9 cellular contexts compared by ENCODE assay signal in the genomic region with DNA sequence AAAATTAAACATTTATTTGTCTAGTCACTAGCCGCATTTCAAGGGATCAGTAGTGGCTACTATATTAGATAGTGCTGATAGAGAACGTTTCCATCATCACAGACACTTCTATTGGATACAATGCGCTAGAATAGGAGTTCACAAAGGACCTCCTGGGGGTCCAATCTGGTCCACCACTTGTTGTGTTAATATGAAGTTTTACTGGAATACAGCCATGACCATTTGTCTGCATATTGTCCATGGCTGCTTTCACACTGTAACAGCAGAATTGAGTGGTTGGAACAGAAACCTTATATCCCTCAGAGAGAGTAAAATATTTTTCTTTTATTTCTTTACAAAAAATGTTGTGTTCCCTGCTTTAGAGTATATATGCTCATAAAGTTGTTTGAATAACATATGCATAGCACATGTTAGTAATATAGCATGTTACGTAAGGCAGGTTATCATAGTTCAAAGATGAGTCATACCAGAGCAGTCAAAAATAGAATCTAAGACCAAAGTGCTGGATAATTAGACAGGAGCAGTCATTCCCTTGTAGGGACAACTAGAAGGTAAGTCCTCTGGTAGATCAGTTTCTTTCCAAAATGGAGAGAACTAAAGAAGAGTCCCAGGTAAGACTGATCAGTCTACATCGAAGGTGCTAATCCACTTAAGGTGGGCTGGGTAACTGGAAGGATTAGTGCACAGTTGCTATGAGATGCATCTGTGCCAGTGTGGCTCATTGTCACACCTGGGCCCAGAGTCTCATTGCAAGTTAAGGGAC. TPM values are rescaled to one million over a fixed set of nuclear protein-coding genes. Genes with fewer than 3 reads are reported as not detected.
DNase-seq lines count a peak whose midpoint lies in the region; ATAC-seq, FAIRE-seq and TF ChIP-seq lines count a peak whose summit lies in the region.
"Had no signal": no experiment of that assay in that cellular context is flagged by ENCODE, and none has a peak within 500 bp of the region (broad histone marks: within the 10 kb centered on the region; RNA-seq: fewer than 3 reads in every experiment).

No MANE protein-coding gene starts in this region.

- peaks cover 23% of the 10 kb centered on the region for H3K4me1 Mint-ChIP-seq in endodermal cell

- peaks cover 11% of the 10 kb centered on the region for H3K36me3 Mint-ChIP-seq in endodermal cell (ENCODE audit: low read depth)

- DNase-seq in DMS 273 (lab: John Stamatoyannopoulos, UW; ENCODE audit: unreplicated experiment) (peak; percentile 86), body of pancreas (no peak), mesenchymal stem cell (peak; percentile 67), retina (no peak), endodermal cell (no peak), GM12891 (ENCODE audit: insufficient read length, low spot score) (no peak)
- no peak for DNase-seq in stimulated activated CD4-positive, alpha-beta T cell treated with anti-CD3 and anti-CD28 coated beads, Interleukin-15, amount 100 ng/mL, for 24 hours
- DNase-seq: stimulated activated CD4-positive, alpha-beta T cell treated with anti-CD3 and anti-CD28 coated beads, Interleukin-2, amount 100 ng/mL, for 48 hours had no signal

- peak overlapping the region; percentile 23; the same call in 1 of the 2 replicates for H3K4me2 ChIP-seq in KMS-11
- no peak overlapping the region for H3K4me2 ChIP-seq in mesenchymal stem cell (ENCODE audit: low read length, poor library complexity, severe bottlenecking)

- H2AFZ ChIP-seq in KMS-11 (ENCODE audit: low read depth) (no peak overlapping the region), mesenchymal stem cell (ENCODE audit: low read depth, low read length) (no peak overlapping the region)

- no peak for TF ChIP-seq POLR2A in body of pancreas (IDR thresholded peaks at IDR 0.05)
- TF ChIP-seq POLR2A in GM12891 (IDR thresholded peaks at IDR 0.05; ENCODE audit: low read depth, low read length) = no peak

- H3K79me2 ChIP-seq in KMS-11 (ENCODE audit: insufficient read depth, low read depth) = peaks cover 96% of the 10 kb centered on the region

- H2BK12ac ChIP-seq in mesenchymal stem cell (ENCODE audit: low read length in 2 of 2) = no peak overlapping the region

- TF ChIP-seq CTCF in KMS-11 (conservative IDR thresholded peaks at IDR 0.05; ENCODE audit: low read depth, low read length) (no peak), body of pancreas (IDR thresholded peaks at IDR 0.05) (no peak), endodermal cell (conservative IDR thresholded peaks at IDR 0.05) (no peak)

- no peak overlapping the region for H2AK5ac ChIP-seq in mesenchymal stem cell (ENCODE audit: low read length, severe bottlenecking)

- H3K27me3 ChIP-seq in KMS-11 (ENCODE audit: insufficient read depth, low read depth) = no peaks in the 10 kb centered on the region
- H3K27me3 ChIP-seq in body of pancreas = no peaks in the 10 kb centered on the region
- H3K27me3 ChIP-seq in mesenchymal stem cell (ENCODE audit: control insufficient read depth in 1 of 2, insufficient read depth in 1 of 2, low read length in 2 of 2) = no peaks in the 10 kb centered on the region
- no peaks in the 10 kb centered on the region for H3K27me3 ChIP-seq in endodermal cell (ENCODE audit: control insufficient read depth, insufficient read depth, low read length, poor library complexity, severe bottlenecking)

- no peak overlapping the region for H4K91ac ChIP-seq in mesenchymal stem cell (ENCODE audit: low read length)

- no peak overlapping the region for H3K23ac ChIP-seq in mesenchymal stem cell (ENCODE audit: low read length in 2 of 2)

- no peaks in the 10 kb centered on the region for H3K9me3 Mint-ChIP-seq in endodermal cell

- intact Hi-C loops in body of pancreas (cut with DNase I) = no loop called here

- H3K18ac ChIP-seq in mesenchymal stem cell (ENCODE audit: low read depth in 1 of 2, low read length in 2 of 2) = peak overlapping the region in 1 of 2 experiments; percentile 59

- H3K9me3 ChIP-seq in body of pancreas (no peaks in the 10 kb centered on the region), mesenchymal stem cell (ENCODE audit: control insufficient read depth, low read length) (no peaks in the 10 kb centered on the region), endodermal cell (ENCODE audit: control insufficient read depth, low read length) (peaks cover 4% of the 10 kb centered on the region)

- 64 to 66% methylated on average over 5 of the region's 5 CpGs for WGBS in body of pancreas, 2 donors
- WGBS in mesenchymal stem cell = 70% methylated on average over 4 of the region's 5 CpGs
- 87 to 97% methylated on average over 3 to 5 of the region's 5 CpGs for WGBS in endodermal cell (ENCODE audit: insufficient coverage in 1 of 2, insufficient read length in 1 of 2), 2 experiments

- no peak overlapping the region for H3K4ac ChIP-seq in mesenchymal stem cell (ENCODE audit: low read depth in 1 of 2, low read length in 2 of 2)

- peaks cover 6% of the 10 kb centered on the region; the same call in 1 of the 2 replicates for H3K36me3 ChIP-seq in KMS-11 (ENCODE audit: insufficient read depth)
- H3K36me3 ChIP-seq in body of pancreas (replicated peaks in 1 of 2; ENCODE audit: insufficient read depth in 1 of 2, low read depth in 2 of 2) = no peaks in the 10 kb centered on the region
- peaks cover 0 to 10% of the 10 kb centered on the region in 2 experiments for H3K36me3 ChIP-seq in mesenchymal stem cell (ENCODE audit: control insufficient read depth in 1 of 2, insufficient read depth in 2 of 2, low read depth in 1 of 2, low read length in 2 of 2)
- H3K36me3 ChIP-seq in endodermal cell (ENCODE audit: control insufficient read depth, insufficient read depth, low read length) = peaks cover 8% of the 10 kb centered on the region

- no peak overlapping the region for H3K4me3 Mint-ChIP-seq in endodermal cell

- no peaks in the 10 kb centered on the region for H3K27me3 Mint-ChIP-seq in endodermal cell (ENCODE audit: insufficient read depth)

- H3K27ac ChIP-seq in KMS-11 = no peak overlapping the region
- peak overlapping the region in 1 of 4 donors; percentile 28 for H3K27ac ChIP-seq in body of pancreas
- no peak overlapping the region for H3K27ac ChIP-seq in mesenchymal stem cell (ENCODE audit: low read length, poor library complexity, severe bottlenecking)
- H3K27ac ChIP-seq in endodermal cell (ENCODE audit: low read depth, low read length) = no peak overlapping the region

- no peak overlapping the region for H3K14ac ChIP-seq in mesenchymal stem cell (ENCODE audit: low read length in 2 of 2)

- H3K79me1 ChIP-seq in mesenchymal stem cell (replicated peaks; ENCODE audit: low read length, poor library complexity, severe bottlenecking) = peaks cover 12% of the 10 kb centered on the region

- H3K4me1 ChIP-seq in KMS-11 (ENCODE audit: low read depth, poor library complexity, severe bottlenecking) = peaks cover 52% of the 10 kb centered on the region
- peaks cover 23% of the 10 kb centered on the region for H3K4me1 ChIP-seq in body of pancreas
- peaks cover 2% of the 10 kb centered on the region for H3K4me1 ChIP-seq in mesenchymal stem cell (ENCODE audit: control insufficient read depth, insufficient read depth, low read depth, low read length)
- H3K4me1 ChIP-seq in endodermal cell (ENCODE audit: control insufficient read depth, insufficient read depth, low read length) = peaks cover 6% of the 10 kb centered on the region

- no peak overlapping the region for H3K27ac Mint-ChIP-seq in endodermal cell

- H3K4me3 ChIP-seq in KMS-11 (IDR thresholded peaks at IDR 0.05; ENCODE audit: insufficient read depth, low read depth, low read length) = no peak overlapping the region
- H3K4me3 ChIP-seq in body of pancreas = no peak overlapping the region
- peak overlapping the region in 1 of 2 experiments; percentile 36 for H3K4me3 ChIP-seq in mesenchymal stem cell (ENCODE audit: insufficient read depth in 1 of 2, low read depth in 1 of 2, low read length in 2 of 2)
- H3K4me3 ChIP-seq in endodermal cell (ENCODE audit: low read length) = no peak overlapping the region

- no peak overlapping the region for H3K9ac ChIP-seq in KMS-11
- H3K9ac ChIP-seq in mesenchymal stem cell (ENCODE audit: low read length) = no peak overlapping the region
- no peak overlapping the region for H3K9ac ChIP-seq in endodermal cell (ENCODE audit: extremely low read depth, low read length, poor library complexity, severe bottlenecking)

- no peak overlapping the region for H2BK120ac ChIP-seq in mesenchymal stem cell (ENCODE audit: low read depth, low read length)

- H4K20me1 ChIP-seq in KMS-11 (ENCODE audit: insufficient read depth) = peaks cover 60% of the 10 kb centered on the region

- no peak overlapping the region for H2BK5ac ChIP-seq in mesenchymal stem cell (ENCODE audit: low read depth, low read length, poor library complexity, severe bottlenecking)

- FAIRE-seq in GM12891 (lab: Jason Lieb, UNC) = no peak

- H2BK15ac ChIP-seq in mesenchymal stem cell (ENCODE audit: low read depth, poor library complexity, severe bottlenecking) = no peak overlapping the region

- H4K8ac ChIP-seq in mesenchymal stem cell (ENCODE audit: low read length) = no peak overlapping the region

- ATAC-seq in body of pancreas = peak; percentile 84

TF ChIP-seq in GM12891, 5 proteins besides CTCF, POLR2A, EP300 and RAD21:
- no peak for TF ChIP-seq PAX5 (IDR thresholded peaks at IDR 0.05; ENCODE audit: insufficient read depth, low read length, severe bottlenecking)
- TF ChIP-seq TAF1 (IDR thresholded peaks at IDR 0.05; ENCODE audit: low read depth, low read length) = no peak
- no peak for TF ChIP-seq POLR2AphosphoS5 (IDR thresholded peaks at IDR 0.05; ENCODE audit: low read depth, low read length)
- TF ChIP-seq SPI1 (IDR thresholded peaks at IDR 0.05; ENCODE audit: low read depth, low read length) = no peak
- no peak for TF ChIP-seq POU2F2 (IDR thresholded peaks at IDR 0.05; ENCODE audit: low read depth, low read length)
TF ChIP-seq in GM12891: peak in this region for 0.

RNA-seq across cellular contexts. Expression of a gene that starts 14.9 kb away (rescaled TPM):
- total RNA-seq in body of pancreas (10 to 100 TPM; 27.0 to 41.5 TPM), endodermal cell (10 to 100 TPM; 75.1 to 87.7 TPM)
- 47.8 TPM for polyA plus RNA-seq in mesenchymal stem cell (2013, experiment 1 of 2)
- polyA plus RNA-seq in mesenchymal stem cell (2013, experiment 2 of 2) = 48.5 TPM
- polyA plus RNA-seq in endodermal cell (2013, experiment 1 of 2) = 129 TPM
- polyA plus RNA-seq in endodermal cell (2013, experiment 2 of 2) = 117 TPM
- 2.5 TPM for polyA plus RNA-seq in GM12891 (2012; ENCODE audit: low read depth, missing spikeins)

RNA-seq across cellular contexts. Expression of a gene that starts 15.3 kb away (rescaled TPM):
- 10 to 100 TPM in 1 of 2 donors, 1 to 10 TPM in 1; 8.6 to 12.5 TPM for total RNA-seq in body of pancreas
- 15.2 TPM for polyA plus RNA-seq in mesenchymal stem cell (2013, experiment 1 of 2)
- polyA plus RNA-seq in mesenchymal stem cell (2013, experiment 2 of 2) = 15.9 TPM
- total RNA-seq in endodermal cell = 10 to 100 TPM; 37.7 to 73.4 TPM
- 31.6 TPM for polyA plus RNA-seq in endodermal cell (2013, experiment 1 of 2)
- 28.4 TPM for polyA plus RNA-seq in endodermal cell (2013, experiment 2 of 2)
- 0.09 TPM for polyA plus RNA-seq in GM12891 (2012; ENCODE audit: low read depth, missing spikeins)

Comparison
In these comparisons a context has a peak if more than half of its experiments do, and no peak if none do; other contexts are left out.
1. DNase-seq: peak in DMS 273 (single experiment) and mesenchymal stem cell (single experiment); none in body of pancreas (0 of 4), retina (single experiment), endodermal cell (single experiment), stimulated activated CD4-positive, alpha-beta T cell treated with anti-CD3 and anti-CD28 coated beads, Interleukin-15, amount 100 ng/mL, for 24 hours (single experiment) and GM12891 (single experiment).